ENCODE assay signal across 9 cellular contexts in genomic region chr11:18384157-18384641, GRCh38. TPM values are rescaled to one million over a fixed set of nuclear protein-coding genes. Genes with fewer than 3 reads are reported as not detected.
DNase-seq lines count a peak whose midpoint lies in the region; ATAC-seq lines count a peak whose summit lies in the region.
"Had no signal": no experiment of that assay in that cellular context is flagged by ENCODE, and none has a peak within 500 bp of the region (broad histone marks: within the 10 kb centered on the region; RNA-seq: fewer than 3 reads in every experiment).

No MANE protein-coding gene starts in this region.

- H2AFZ ChIP-seq in GM23248 (peak overlapping the region; percentile 39), Karpas-422 (ENCODE audit: low read length) (peak overlapping the region; percentile 90; the same call in 1 of the 2 replicates)

- H3K9me3 ChIP-seq in GM23248 (ENCODE audit: low read depth) (no peaks in the 10 kb centered on the region), Karpas-422 (ENCODE audit: low read length) (no peaks in the 10 kb centered on the region)

- peak overlapping the region; percentile 75 for H3K4me3 Mint-ChIP-seq in activated T-helper 2 cell treated with anti-CD3 and anti-CD28 coated beads, Interferon-gamma antibody, Interleukin-2, Interleukin-4, amounts not matched to agents 10 μg/mL and 5 μg/mL and 100 μg/mL, durations not matched to agents 14 hours and 24 hours and 36 hours (ENCODE audit: low read depth)

- no peaks in the 10 kb centered on the region for H3K9me2 ChIP-seq in GM23248 (ENCODE audit: insufficient read depth)
- no peaks in the 10 kb centered on the region for H3K9me2 ChIP-seq in Karpas-422 (replicated peaks; ENCODE audit: insufficient read depth, low read length)

- H3K79me2 ChIP-seq in GM23248 (ENCODE audit: insufficient read depth) (no peaks in the 10 kb centered on the region), Karpas-422 (ENCODE audit: low read length) (no peaks in the 10 kb centered on the region)

- no peaks in the 10 kb centered on the region for H3K27me3 ChIP-seq in GM23248 (replicated peaks; ENCODE audit: insufficient read depth)
- no peaks in the 10 kb centered on the region for H3K27me3 ChIP-seq in Karpas-422 (ENCODE audit: low read length)

- H4K20me1 ChIP-seq in GM23248 (ENCODE audit: insufficient read depth), result no peaks in the 10 kb centered on the region
- H4K20me1 ChIP-seq in Karpas-422 (ENCODE audit: insufficient read depth, low read depth, low read length), result no peaks in the 10 kb centered on the region

- peak overlapping the region; percentile 50 for H3K4me3 ChIP-seq in GM23248
- H3K4me3 ChIP-seq in Karpas-422 (ENCODE audit: low read length), result no peak overlapping the region

- peak overlapping the region; percentile 100 for H3K27ac Mint-ChIP-seq in activated T-helper 2 cell treated with anti-CD3 and anti-CD28 coated beads, Interferon-gamma antibody, Interleukin-2, Interleukin-4, amounts not matched to agents 10 μg/mL and 5 μg/mL and 100 μg/mL, durations not matched to agents 14 hours and 24 hours and 36 hours

- H3F3A ChIP-seq in GM23248 (ENCODE audit: insufficient read depth), result peaks cover 35% of the 10 kb centered on the region

- intact Hi-C loops in activated T-helper 2 cell treated with anti-CD3 and anti-CD28 coated beads, Interferon-gamma antibody, Interleukin-2, Interleukin-4, amounts not matched to agents 10 μg/mL and 5 μg/mL and 100 μg/mL, durations not matched to agents 14 hours and 24 hours and 36 hours (cut with micrococcal nuclease), result loop anchor here (1.0 to 10.0 kb wide), 6 partner anchors 10 to 1981 kb away; partner anchors contain the start of genes HTATIP2, LDHA, SAAL1 and SERGEF
- intact Hi-C loops in Right ventricle myocardium inferior (cut with DNase I), result loop anchor here (1.0 kb wide), 1 partner anchor 10 kb away; the partner anchor contains the start of gene LDHA

- H3K4me1 Mint-ChIP-seq in activated T-helper 2 cell treated with anti-CD3 and anti-CD28 coated beads, Interferon-gamma antibody, Interleukin-2, Interleukin-4, amounts not matched to agents 10 μg/mL and 5 μg/mL and 100 μg/mL, durations not matched to agents 14 hours and 24 hours and 36 hours (ENCODE audit: low read depth), result peaks cover 35% of the 10 kb centered on the region

- H3K36me3 Mint-ChIP-seq in activated T-helper 2 cell treated with anti-CD3 and anti-CD28 coated beads, Interferon-gamma antibody, Interleukin-2, Interleukin-4, amounts not matched to agents 10 μg/mL and 5 μg/mL and 100 μg/mL, durations not matched to agents 14 hours and 24 hours and 36 hours (ENCODE audit: low read depth), result no peaks in the 10 kb centered on the region

- H3K4me2 ChIP-seq in GM23248 (ENCODE audit: unreplicated experiment) (peak overlapping the region; percentile 85), Karpas-422 (ENCODE audit: low read depth, low read length, poor library complexity, severe bottlenecking) (no peak overlapping the region)

- H3K9ac ChIP-seq in GM23248 (peak overlapping the region; percentile 86), Karpas-422 (ENCODE audit: low read length) (peak overlapping the region; percentile 27; the same call in 1 of the 2 replicates)

- 0% methylated on average over 3 of the region's 3 CpGs for WGBS in GM23248 (ENCODE audit: low coverage in 1 of 2, low lambda C conversion rate in 2 of 2, missing lambda C conversion rate in 2 of 2), 2 experiments

- no peaks in the 10 kb centered on the region for H3K9me3 Mint-ChIP-seq in activated T-helper 2 cell treated with anti-CD3 and anti-CD28 coated beads, Interferon-gamma antibody, Interleukin-2, Interleukin-4, amounts not matched to agents 10 μg/mL and 5 μg/mL and 100 μg/mL, durations not matched to agents 14 hours and 24 hours and 36 hours

- H3K27ac ChIP-seq in GM23248, result peak overlapping the region; percentile 99
- no peak overlapping the region for H3K27ac ChIP-seq in Karpas-422 (ENCODE audit: low read length)

- H3K4me1 ChIP-seq in GM23248 (ENCODE audit: insufficient read depth), result peaks cover 32% of the 10 kb centered on the region
- H3K4me1 ChIP-seq in Karpas-422 (ENCODE audit: low read length), result peaks cover 4% of the 10 kb centered on the region; the same call in 1 of the 2 replicates

- DNase-seq in NCI-H2227 (lab: John Stamatoyannopoulos, UW; ENCODE audit: unreplicated experiment), result peak; percentile 12
- DNase-seq in NCI-H2227 treated with DMSO at 0.1 percent for 48 hours (lab: John Stamatoyannopoulos, UW), result no peak
- DNase-seq in GM23248, result peak; percentile 91
- DNase-seq in Karpas-422, result no peak
- no peak for DNase-seq in activated T-helper 2 cell treated with anti-CD3 and anti-CD28 coated beads, Interferon-gamma antibody, Interleukin-2, Interleukin-4, amounts not matched to agents 10 μg/mL and 5 μg/mL and 100 μg/mL, durations not matched to agents 14 hours and 24 hours and 36 hours (ENCODE audit: low spot score)
- no peak for DNase-seq in Right ventricle myocardium inferior (ENCODE audit: missing footprints)
- DNase-seq in retina, result peak; percentile 31
- DNase-seq in NCI-H345 (lab: John Stamatoyannopoulos, UW), result no peak

- H3K27me3 Mint-ChIP-seq in activated T-helper 2 cell treated with anti-CD3 and anti-CD28 coated beads, Interferon-gamma antibody, Interleukin-2, Interleukin-4, amounts not matched to agents 10 μg/mL and 5 μg/mL and 100 μg/mL, durations not matched to agents 14 hours and 24 hours and 36 hours (ENCODE audit: low read depth), result no peaks in the 10 kb centered on the region

- in situ Hi-C loops in GM23248 (cut with MboI), result loop anchor here (10.0 kb wide), 1 partner anchor 59 kb away; the partner anchor contains the start of genes GTF2H1 and HPS5

- peak; percentile 77 for ATAC-seq in Right ventricle myocardium inferior

- H3K36me3 ChIP-seq in GM23248 (ENCODE audit: low read depth) (no peaks in the 10 kb centered on the region), Karpas-422 (ENCODE audit: insufficient read depth, low read length) (no peaks in the 10 kb centered on the region)

RNA-seq across cellular contexts. Expression of gene LDHA, which starts 10.2 kb away (rescaled TPM):
- 2,432 and 2,912 TPM in 2 replicates for total RNA-seq in GM23248 (2014; rRNA removed; shearing (Covaris generic))
- polyA plus RNA-seq in GM23248 (2016; fragmentation: Nextera tagmentation; extraction: Ambion mirVana), result 5,221 and 5,406 TPM in 2 replicates
- total RNA-seq in Karpas-422 (2014; rRNA removed; shearing (Covaris generic); ENCODE audit: low replicate concordance), result 586 and 711 TPM in 2 replicates
- 1,864 and 1,905 TPM in 2 replicates for total RNA-seq in activated T-helper 2 cell treated with anti-CD3 and anti-CD28 coated beads, Interferon-gamma antibody, Interleukin-2, Interleukin-4, amounts not matched to agents 10 μg/mL and 5 μg/mL and 100 μg/mL, durations not matched to agents 14 hours and 24 hours and 36 hours
- total RNA-seq in Right ventricle myocardium inferior, result 424 TPM

RNA-seq across cellular contexts. Expression of gene LDHC, which starts 27.9 kb away (rescaled TPM):
- not detected in 2 replicates for total RNA-seq in GM23248 (2014; rRNA removed; shearing (Covaris generic))
- 0.23 TPM in 1 of 2 replicates, not detected in the other for polyA plus RNA-seq in GM23248 (2016; fragmentation: Nextera tagmentation; extraction: Ambion mirVana)
- total RNA-seq in Karpas-422 (2014; rRNA removed; shearing (Covaris generic); ENCODE audit: low replicate concordance), result not detected in 2 replicates
- not detected in 2 replicates for total RNA-seq in activated T-helper 2 cell treated with anti-CD3 and anti-CD28 coated beads, Interferon-gamma antibody, Interleukin-2, Interleukin-4, amounts not matched to agents 10 μg/mL and 5 μg/mL and 100 μg/mL, durations not matched to agents 14 hours and 24 hours and 36 hours
- not detected for total RNA-seq in Right ventricle myocardium inferior
- total RNA-seq: mononuclear cell had no signal

Comparison
In these comparisons a context has a peak if more than half of its experiments do, and no peak if none do; other contexts are left out.
1. DNase-seq: peak in NCI-H2227 (single experiment), GM23248 (single experiment) and retina (single experiment); none in NCI-H2227 treated with DMSO at 0.1 percent for 48 hours (single experiment), Karpas-422 (single experiment), activated T-helper 2 cell treated with anti-CD3 and anti-CD28 coated beads, Interferon-gamma antibody, Interleukin-2, Interleukin-4, amounts not matched to agents 10 μg/mL and 5 μg/mL and 100 μg/mL, durations not matched to agents 14 hours and 24 hours and 36 hours (single experiment), Right ventricle myocardium inferior (single experiment) and NCI-H345 (single experiment).